8 cellular contexts compared by ENCODE assay signal in genomic region chr1:30816211-30817082, GRCh38. TPM values are rescaled to one million over a fixed set of nuclear protein-coding genes. Genes with fewer than 3 reads are reported as not detected.
DNase-seq lines count a peak whose midpoint lies in the region; ATAC-seq and TF ChIP-seq lines count a peak whose summit lies in the region.

No MANE protein-coding gene starts in this region.

- intact Hi-C loops in upper lobe of right lung (cut with DNase I) = no loop called here

- H3K27ac ChIP-seq in AG04450 (ENCODE audit: low read depth, low read length) (peak overlapping the region; percentile 77), layer of hippocampus (ENCODE audit: low read depth, low read length) (peak overlapping the region; percentile 84), upper lobe of right lung (no peak overlapping the region), Peyer's patch (peak overlapping the region in 2 of 4 donors; percentile 49 to 51)

- TF ChIP-seq CTCF in AG04450 (IDR thresholded peaks at IDR 0.05; ENCODE audit: low read depth, low read length) (no peak), cardiac fibroblast (IDR thresholded peaks at IDR 0.05; ENCODE audit: low read depth, low read length) (no peak), upper lobe of right lung (IDR thresholded peaks at IDR 0.05) (no peak), Peyer's patch (IDR thresholded peaks at IDR 0.05) (no peak)

- H3K36me3 Mint-ChIP-seq in activated naive CD4-positive, alpha-beta T cell treated with anti-CD3 and anti-CD28 coated beads, Interleukin-2, amount 10 ng/mL, durations not matched to agents 7 days and 5 days = no peaks in the 10 kb centered on the region

- no peaks in the 10 kb centered on the region for H3K4me1 Mint-ChIP-seq in activated naive CD4-positive, alpha-beta T cell treated with anti-CD3 and anti-CD28 coated beads, Interleukin-2, amount 10 ng/mL, durations not matched to agents 7 days and 5 days

- CTCF ChIA-PET in AG04450 (lab: Charles Lee) = interaction anchor here (0.6 to 4.2 kb wide), 6 partner anchors 15 to 243 kb away, joined by 3 to 28 read pairs (median 4); no protein-coding TSS in a partner anchor
- CTCF ChIA-PET in activated naive CD4-positive, alpha-beta T cell treated with anti-CD3 and anti-CD28 coated beads, Interleukin-2, amount 10 ng/mL, durations not matched to agents 7 days and 5 days (lab: Charles Lee) = no interaction called here

- H3K27me3 Mint-ChIP-seq in activated naive CD4-positive, alpha-beta T cell treated with anti-CD3 and anti-CD28 coated beads, Interleukin-2, amount 10 ng/mL, durations not matched to agents 7 days and 5 days = peaks cover 24% of the 10 kb centered on the region

- no peak for TF ChIP-seq POLR2A in Peyer's patch (IDR thresholded peaks at IDR 0.05)

- H3K36me3 ChIP-seq in upper lobe of right lung (no peaks in the 10 kb centered on the region), Peyer's patch (no peaks in the 10 kb centered on the region)

- H3K4me3 ChIP-seq in AG04450 (ENCODE audit: low read depth, low read length) (no peak overlapping the region), cardiac fibroblast (replicated peaks in 1 of 2; ENCODE audit: low read depth in 2 of 2, low read length in 2 of 2) (no peak overlapping the region), upper lobe of right lung (no peak overlapping the region), Peyer's patch (no peak overlapping the region)

- peak; percentile 19 for ATAC-seq in upper lobe of right lung
- ATAC-seq in GM19467 (IDR thresholded peaks at IDR 0.05; ENCODE audit: unreplicated experiment) = no peak

- DNase-seq in AG04450 (ENCODE audit: low read depth, low spot score) (peak; percentile 45), LoVo (ENCODE audit: low spot score) (peak; percentile 48), cardiac fibroblast (ENCODE audit: low read depth in 2 of 2) (peak; percentile 75 to 80), upper lobe of right lung (no peak), Peyer's patch (no peak)
- no peak for DNase-seq in activated naive CD4-positive, alpha-beta T cell treated with anti-CD3 and anti-CD28 coated beads, Interleukin-2, amount 10 ng/mL, durations not matched to agents 7 days and 5 days

- H3K27me3 ChIP-seq in AG04450 (ENCODE audit: control insufficient read depth, insufficient read depth, low read length) = no peaks in the 10 kb centered on the region
- no peaks in the 10 kb centered on the region for H3K27me3 ChIP-seq in layer of hippocampus (ENCODE audit: control insufficient read depth, insufficient read depth, low read length)
- peaks cover 11% of the 10 kb centered on the region for H3K27me3 ChIP-seq in upper lobe of right lung
- no peaks in the 10 kb centered on the region for H3K27me3 ChIP-seq in Peyer's patch

- H3K9me3 Mint-ChIP-seq in activated naive CD4-positive, alpha-beta T cell treated with anti-CD3 and anti-CD28 coated beads, Interleukin-2, amount 10 ng/mL, durations not matched to agents 7 days and 5 days = no peaks in the 10 kb centered on the region

- H3K4me1 ChIP-seq in upper lobe of right lung (no peaks in the 10 kb centered on the region), Peyer's patch (peaks cover 0 to 4% (median 0%) of the 10 kb centered on the region in 4 donors)

- no peak overlapping the region for H3K27ac Mint-ChIP-seq in activated naive CD4-positive, alpha-beta T cell treated with anti-CD3 and anti-CD28 coated beads, Interleukin-2, amount 10 ng/mL, durations not matched to agents 7 days and 5 days

- H3K9me3 ChIP-seq in AG04450 (ENCODE audit: control insufficient read depth, insufficient read depth, low read length) = no peaks in the 10 kb centered on the region
- no peaks in the 10 kb centered on the region for H3K9me3 ChIP-seq in upper lobe of right lung
- H3K9me3 ChIP-seq in Peyer's patch = no peaks in the 10 kb centered on the region

- POLR2A ChIA-PET in AG04450 (lab: Yijun Ruan, JAX) = interaction anchor here (0.6 to 1.5 kb wide), 2 partner anchors 8 to 1128 kb away, joined by 3 to 6 read pairs; no protein-coding TSS in a partner anchor

- H3K4me3 Mint-ChIP-seq in activated naive CD4-positive, alpha-beta T cell treated with anti-CD3 and anti-CD28 coated beads, Interleukin-2, amount 10 ng/mL, durations not matched to agents 7 days and 5 days = no peak overlapping the region

RNA-seq across cellular contexts. Expression of gene LAPTM5, which starts 58.9 kb away (rescaled TPM):
- 0.43 and 0.53 TPM in 2 replicates for polyA plus RNA-seq in AG04450 (2011; rRNA removed)
- polyA minus RNA-seq in AG04450 (2011; rRNA and poly(A)+ RNA removed) = 0.83 and 1.6 TPM in 2 replicates
- 424 TPM for total RNA-seq in upper lobe of right lung
- 10 to 100 TPM; 10.3 to 77.6 (median 18.3) TPM for total RNA-seq in Peyer's patch

Comparison
In these comparisons a context has a peak if more than half of its experiments do, and no peak if none do; other contexts are left out.
1. DNase-seq: peak in AG04450 (single experiment), LoVo (single experiment) and cardiac fibroblast (2 of 2); none in upper lobe of right lung (single experiment), activated naive CD4-positive, alpha-beta T cell treated with anti-CD3 and anti-CD28 coated beads, Interleukin-2, amount 10 ng/mL, durations not matched to agents 7 days and 5 days (single experiment) and Peyer's patch (0 of 3).